In the genomic region with DNA sequence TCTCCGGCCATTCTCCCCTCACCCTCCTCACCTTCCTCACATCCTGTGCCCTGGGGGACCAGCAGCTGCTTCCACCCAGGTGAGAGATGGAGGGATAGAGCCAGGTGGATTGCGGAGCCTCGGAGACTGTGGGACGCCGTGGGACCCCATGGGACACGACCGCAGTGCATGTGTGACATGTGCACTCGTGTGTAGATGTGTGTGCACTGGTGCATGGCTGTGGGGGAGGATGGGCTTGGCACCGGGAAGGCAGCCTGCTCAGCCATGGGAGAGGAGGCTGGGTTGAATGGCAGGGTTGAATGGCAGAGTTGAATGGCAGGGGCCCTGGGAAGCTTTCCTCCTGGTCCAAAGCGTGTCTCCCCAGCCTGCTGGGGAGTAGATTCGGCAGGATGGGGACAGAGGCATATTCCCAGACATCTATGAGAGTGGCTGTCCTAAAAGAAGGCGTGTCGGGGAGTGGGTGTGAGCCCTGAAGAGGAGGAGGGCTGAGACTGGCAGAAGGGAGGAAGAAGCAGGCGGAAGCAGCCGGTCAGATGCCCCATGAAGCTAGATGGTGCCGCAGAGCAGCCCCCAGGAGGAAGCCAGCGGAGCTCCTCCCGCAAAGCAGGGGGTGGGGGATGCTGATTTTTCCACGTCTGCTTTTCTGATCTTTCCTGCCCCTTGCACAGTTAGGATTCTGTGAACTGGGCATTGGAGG, we compare ENCODE assay signal across 8 cellular contexts. TPM values are rescaled to one million over a fixed set of nuclear protein-coding genes. Genes with fewer than 3 reads are reported as not detected.
DNase-seq lines count a peak whose midpoint lies in the region; ATAC-seq, FAIRE-seq and TF ChIP-seq lines count a peak whose summit lies in the region.

No MANE protein-coding gene starts in this region.

- peaks cover 48% of the 10 kb centered on the region for H3K4me1 Mint-ChIP-seq in T-helper 2 cell treated with Interferon-gamma antibody and Interleukin-4, amounts not matched to agents 5 μg/mL and 100 μg/mL, for 36 hours (ENCODE audit: low read depth)
- peaks cover 82% of the 10 kb centered on the region for H3K4me1 Mint-ChIP-seq in central memory CD8-positive, alpha-beta T cell

- H3K4me2 ChIP-seq in neuronal stem cell (ENCODE audit: insufficient read depth, low read length, poor library complexity, severe bottlenecking) = no peak overlapping the region

- H3K27ac ChIP-seq in neuronal stem cell (replicated peaks; ENCODE audit: low read length) (no peak overlapping the region), transverse colon (peak overlapping the region; percentile 70 to 83 (median 74))

- H2BK120ac ChIP-seq in neuronal stem cell (ENCODE audit: low read depth, low read length) = no peak overlapping the region

- peaks cover 17% of the 10 kb centered on the region for H3K9me3 Mint-ChIP-seq in T-helper 2 cell treated with Interferon-gamma antibody and Interleukin-4, amounts not matched to agents 5 μg/mL and 100 μg/mL, for 36 hours
- peaks cover 2% of the 10 kb centered on the region for H3K9me3 Mint-ChIP-seq in central memory CD8-positive, alpha-beta T cell

- H4K91ac ChIP-seq in neuronal stem cell (ENCODE audit: low read depth, low read length, poor library complexity) = no peak overlapping the region

- no peaks in the 10 kb centered on the region for H3K79me1 ChIP-seq in neuronal stem cell (ENCODE audit: low read depth, low read length)

- H3K18ac ChIP-seq in neuronal stem cell (ENCODE audit: low read length) = peak overlapping the region; percentile 77

- no peak for FAIRE-seq in urothelium cell line (lab: Jason Lieb, UNC)

- in situ Hi-C loops in transverse colon (cut with MboI; ENCODE audit: low pct_ligation_motif_present in 1 of 4, low pct_unique_long_range_greater_than_20kb in 1 of 4, low sequenced_read_pairs in 3 of 4) = loop anchor here in 2 of 4 donors (10.0 to 25.0 kb wide), 2 partner anchors 286 to 294 kb away; partner anchors contain the start of gene GIMAP5 (in 1 of the 2)

- peak overlapping the region; percentile 97 for H2BK12ac ChIP-seq in neuronal stem cell (ENCODE audit: low read length)

- no peak overlapping the region for H3K9ac ChIP-seq in neuronal stem cell (ENCODE audit: low read depth, low read length, poor library complexity)

- H3K27me3 ChIP-seq in neuronal stem cell (ENCODE audit: control insufficient read depth in 3 of 3, insufficient read depth in 3 of 3, low read depth in 1 of 3, low read length in 3 of 3) (peaks cover 0 to 49% (median 0%) of the 10 kb centered on the region in 3 experiments), transverse colon (no peaks in the 10 kb centered on the region)

- peak overlapping the region; percentile 92 for H3K4me3 Mint-ChIP-seq in T-helper 2 cell treated with Interferon-gamma antibody and Interleukin-4, amounts not matched to agents 5 μg/mL and 100 μg/mL, for 36 hours
- H3K4me3 Mint-ChIP-seq in central memory CD8-positive, alpha-beta T cell = peak overlapping the region; percentile 97

- no peak overlapping the region for H4K8ac ChIP-seq in neuronal stem cell (ENCODE audit: low read depth, low read length)

- H3K36me3 ChIP-seq in neuronal stem cell (replicated peaks in 1 of 2; ENCODE audit: control insufficient read depth in 2 of 2, insufficient read depth in 2 of 2, low read length in 2 of 2) = no peaks in the 10 kb centered on the region
- no peaks in the 10 kb centered on the region for H3K36me3 ChIP-seq in transverse colon

- peak overlapping the region; percentile 65 for H3K14ac ChIP-seq in neuronal stem cell (ENCODE audit: low read length)

- peak overlapping the region; percentile 68 for H3K23ac ChIP-seq in neuronal stem cell (ENCODE audit: low read depth, low read length, poor library complexity)

- no CpG with 5 or more reads among the region's 19 CpGs for WGBS in neuronal stem cell (ENCODE audit: extremely low coverage in 2 of 2, insufficient read length in 2 of 2, insufficient replicate concordance in 1 of 2), 2 donors
- WGBS in transverse colon (ENCODE audit: low coverage in 1 of 2), 2 donors = 40 to 69% methylated on average over 1 to 19 of the region's 19 CpGs

- H3K4ac ChIP-seq in neuronal stem cell (ENCODE audit: low read length) = no peak overlapping the region

- H3K27me3 Mint-ChIP-seq in T-helper 2 cell treated with Interferon-gamma antibody and Interleukin-4, amounts not matched to agents 5 μg/mL and 100 μg/mL, for 36 hours (ENCODE audit: low read depth) = no peaks in the 10 kb centered on the region
- H3K27me3 Mint-ChIP-seq in central memory CD8-positive, alpha-beta T cell = no peaks in the 10 kb centered on the region

- H2AK5ac ChIP-seq in neuronal stem cell (ENCODE audit: low read depth, low read length) = no peak overlapping the region

- intact Hi-C loops in transverse colon (cut with DNase I; ENCODE audit: low total_unique reads) = no loop called here

- H2AFZ ChIP-seq in neuronal stem cell (ENCODE audit: low read length) = no peak overlapping the region

- TF ChIP-seq CTCF in transverse colon (IDR thresholded peaks at IDR 0.05) = no peak

- H3K36me3 Mint-ChIP-seq in T-helper 2 cell treated with Interferon-gamma antibody and Interleukin-4, amounts not matched to agents 5 μg/mL and 100 μg/mL, for 36 hours (ENCODE audit: low read depth) = peaks cover 41% of the 10 kb centered on the region
- H3K36me3 Mint-ChIP-seq in central memory CD8-positive, alpha-beta T cell (ENCODE audit: insufficient read depth) = peaks cover 30% of the 10 kb centered on the region

- H2BK15ac ChIP-seq in neuronal stem cell (ENCODE audit: low read length) = no peak overlapping the region

- peak; percentile 60 for DNase-seq in T-helper 2 cell treated with Interferon-gamma antibody and Interleukin-4, amounts not matched to agents 5 μg/mL and 100 μg/mL, for 36 hours (ENCODE audit: low spot score)
- DNase-seq in central memory CD8-positive, alpha-beta T cell (ENCODE audit: low spot score in 2 of 2) = peak; percentile 35 to 37
- no peak for DNase-seq in neuronal stem cell (ENCODE audit: low spot score)
- DNase-seq in transverse colon = peak; percentile 57
- no peak for DNase-seq in urothelium cell line (ENCODE audit: low spot score)

- H3K27ac Mint-ChIP-seq in T-helper 2 cell treated with Interferon-gamma antibody and Interleukin-4, amounts not matched to agents 5 μg/mL and 100 μg/mL, for 36 hours = peak overlapping the region; percentile 95
- H3K27ac Mint-ChIP-seq in central memory CD8-positive, alpha-beta T cell (ENCODE audit: low read depth) = peak overlapping the region; percentile 99

- peak; percentile 15 for TF ChIP-seq POLR2A in transverse colon (IDR thresholded peaks at IDR 0.05)

- peaks cover 0 to 4% of the 10 kb centered on the region in 2 donors for H3K4me1 ChIP-seq in neuronal stem cell (ENCODE audit: control insufficient read depth in 2 of 2, insufficient read depth in 1 of 2, low read depth in 1 of 2, low read length in 2 of 2)
- peaks cover 0 to 21% (median 11%) of the 10 kb centered on the region in 4 donors for H3K4me1 ChIP-seq in transverse colon

- TF ChIP-seq EP300 in transverse colon (IDR thresholded peaks at IDR 0.05; ENCODE audit: low read depth) = no peak

- peak; percentile 42 for ATAC-seq in GM21576 (IDR thresholded peaks at IDR 0.05; ENCODE audit: unreplicated experiment)
- ATAC-seq in central memory CD8-positive, alpha-beta T cell (replicated peaks; ENCODE audit: extremely low read depth, poor library complexity, severe bottlenecking) = peak; percentile 59
- no peak for ATAC-seq in GM18520 (IDR thresholded peaks at IDR 0.05; ENCODE audit: unreplicated experiment)
- no peak for ATAC-seq in GM19455 (IDR thresholded peaks at IDR 0.05; ENCODE audit: unreplicated experiment)

- H3K4me3 ChIP-seq in neuronal stem cell (ENCODE audit: low read length in 2 of 2) (no peak overlapping the region), transverse colon (peak overlapping the region in 3 of 4 donors; percentile 19 to 47 (median 26))

- peaks cover 0 to under 1% of the 10 kb centered on the region in 2 donors for H3K9me3 ChIP-seq in neuronal stem cell (replicated peaks in 1 of 2; ENCODE audit: control insufficient read depth in 2 of 2, insufficient read depth in 1 of 2, low read depth in 1 of 2, low read length in 2 of 2)
- H3K9me3 ChIP-seq in transverse colon = no peaks in the 10 kb centered on the region

- no peak overlapping the region for H2BK5ac ChIP-seq in neuronal stem cell (ENCODE audit: low read length)

RNA-seq across cellular contexts. Expression of gene GIMAP8, which starts 0.8 kb away (rescaled TPM):
- not detected for polyA plus RNA-seq in neuronal stem cell (2013, experiment 1 of 2)
- polyA plus RNA-seq in neuronal stem cell (2013, experiment 2 of 2) = not detected
- total RNA-seq in transverse colon = 1 to 10 TPM; 1.5 to 4.3 (median 2.9) TPM

Comparison
In these comparisons a context has a peak if more than half of its experiments do, and no peak if none do; other contexts are left out.
1. ATAC-seq: peak in GM21576 (single experiment) and central memory CD8-positive, alpha-beta T cell (single experiment); none in GM18520 (single experiment) and GM19455 (single experiment).
2. DNase-seq: peak in T-helper 2 cell treated with Interferon-gamma antibody and Interleukin-4, amounts not matched to agents 5 μg/mL and 100 μg/mL, for 36 hours (single experiment), central memory CD8-positive, alpha-beta T cell (2 of 2) and transverse colon (single experiment); none in neuronal stem cell (single experiment) and urothelium cell line (single experiment).
3. H3K4me3 ChIP-seq: peak in transverse colon (3 of 4); none in neuronal stem cell (0 of 2).